ENCODE assay signal across 17 cellular contexts in genomic region chr20:18254615-18255014, GRCh38. TPM values are rescaled to one million over a fixed set of nuclear protein-coding genes. Genes with fewer than 3 reads are reported as not detected.
DNase-seq lines count a peak whose midpoint lies in the region; ATAC-seq, FAIRE-seq and TF ChIP-seq lines count a peak whose summit lies in the region.
"Had no signal": no experiment of that assay in that cellular context is flagged by ENCODE, and none has a peak within 500 bp of the region (broad histone marks: within the 10 kb centered on the region; RNA-seq: fewer than 3 reads in every experiment).

No MANE protein-coding gene starts in this region.

- H3K36me3 ChIP-seq in PC-3 (ENCODE audit: low read depth, low read length): no peaks in the 10 kb centered on the region
- no peaks in the 10 kb centered on the region for H3K36me3 ChIP-seq in keratinocyte (ENCODE audit: control insufficient read depth in 2 of 2, extremely low read depth in 1 of 2, insufficient read depth in 2 of 2, low read length in 2 of 2)
- H3K36me3 ChIP-seq in thyroid gland: no peaks in the 10 kb centered on the region
- H3K36me3 ChIP-seq in endodermal cell (ENCODE audit: control insufficient read depth, insufficient read depth, low read length): no peaks in the 10 kb centered on the region
- H3K36me3 ChIP-seq in heart left ventricle: no peaks in the 10 kb centered on the region

- 12 to 20% methylated on average over 3 of the region's 3 CpGs for WGBS in thyroid gland, 2 donors
- 88 to 91% methylated on average over 2 to 3 of the region's 3 CpGs for WGBS in endodermal cell (ENCODE audit: insufficient coverage in 1 of 2, insufficient read length in 1 of 2), 2 experiments
- 35 to 50% (median 45%) methylated on average over 3 of the region's 3 CpGs for WGBS in heart left ventricle, 4 donors

- H3K27me3 ChIP-seq in PC-3 (ENCODE audit: low read length): no peaks in the 10 kb centered on the region
- H3K27me3 ChIP-seq in keratinocyte (ENCODE audit: control insufficient read depth, extremely low read depth, insufficient read depth, low read length): no peaks in the 10 kb centered on the region
- H3K27me3 ChIP-seq in thyroid gland: no peaks in the 10 kb centered on the region
- peaks cover 6% of the 10 kb centered on the region for H3K27me3 ChIP-seq in endodermal cell (ENCODE audit: control insufficient read depth, insufficient read depth, low read length, poor library complexity, severe bottlenecking)
- peaks cover 0 to 16% (median 0%) of the 10 kb centered on the region in 9 donors for H3K27me3 ChIP-seq in heart left ventricle

- ATAC-seq in PC-3 (no peak), heart left ventricle (no peak)
- ATAC-seq: CD8-positive, alpha-beta T cell; HepG2 had no signal

- CTCF ChIA-PET in PC-3 (lab: Charles Lee): no interaction called here

- H3K4me1 ChIP-seq in PC-3 (ENCODE audit: insufficient read depth, low read length) (peaks cover 35% of the 10 kb centered on the region), keratinocyte (ENCODE audit: control insufficient read depth, extremely low read depth, insufficient read depth, low read length) (peaks cover 28% of the 10 kb centered on the region), thyroid gland (peaks cover 21 to 35% of the 10 kb centered on the region in 2 donors), endodermal cell (ENCODE audit: control insufficient read depth, insufficient read depth, low read length) (peaks cover 5% of the 10 kb centered on the region), heart left ventricle (no peaks in the 10 kb centered on the region)

- H3K27ac Mint-ChIP-seq in endodermal cell: no peak overlapping the region
- H3K27ac Mint-ChIP-seq: CD8-positive, alpha-beta T cell; HFFc6 had no signal

- H3K4me3 ChIP-seq in PC-3 (ENCODE audit: low read length): no peak overlapping the region
- no peak overlapping the region for H3K4me3 ChIP-seq in keratinocyte (ENCODE audit: control insufficient read depth in 2 of 3, extremely low read depth in 1 of 3, insufficient read depth in 2 of 3, low read depth in 1 of 3, low read length in 3 of 3)
- H3K4me3 ChIP-seq in thyroid gland (replicated peaks in 1 of 3): no peak overlapping the region
- no peak overlapping the region for H3K4me3 ChIP-seq in endodermal cell (ENCODE audit: low read length)
- no peak overlapping the region for H3K4me3 ChIP-seq in heart left ventricle

- peaks cover 13% of the 10 kb centered on the region for H3K4me1 Mint-ChIP-seq in endodermal cell
- H3K4me1 Mint-ChIP-seq: CD14-positive monocyte had no signal

- no peaks in the 10 kb centered on the region for H3K9me3 Mint-ChIP-seq in endodermal cell
- H3K9me3 Mint-ChIP-seq: CD8-positive, alpha-beta T cell; HFFc6 had no signal

- H3F3A ChIP-seq in PC-3 (ENCODE audit: low read length, unreplicated experiment): peaks cover 11% of the 10 kb centered on the region

- H3K9ac ChIP-seq in PC-3 (ENCODE audit: low read length) (no peak overlapping the region), keratinocyte (ENCODE audit: control insufficient read depth, extremely low read depth, insufficient read depth, low read length) (no peak overlapping the region), endodermal cell (ENCODE audit: extremely low read depth, low read length, poor library complexity, severe bottlenecking) (no peak overlapping the region)

- H3K4me3 Mint-ChIP-seq in endodermal cell: no peak overlapping the region
- H3K4me3 Mint-ChIP-seq: CD14-positive monocyte; CD8-positive, alpha-beta T cell; HFFc6 had no signal

- peaks cover 15% of the 10 kb centered on the region for H3K27me3 Mint-ChIP-seq in endodermal cell (ENCODE audit: insufficient read depth)

- H2AFZ ChIP-seq in PC-3 (ENCODE audit: low read length) (no peak overlapping the region), keratinocyte (ENCODE audit: control insufficient read depth, low read length) (no peak overlapping the region)

- no peaks in the 10 kb centered on the region for H3K9me2 ChIP-seq in PC-3 (replicated peaks; ENCODE audit: low read length)

- peak; percentile 56 for FAIRE-seq in keratinocyte (lab: Jason Lieb, UNC)
- FAIRE-seq: D721Med, H1, HepG2 had no signal

- no peaks in the 10 kb centered on the region for H4K20me1 ChIP-seq in PC-3 (ENCODE audit: low read length)
- no peaks in the 10 kb centered on the region for H4K20me1 ChIP-seq in keratinocyte (ENCODE audit: control insufficient read depth, extremely low read depth, insufficient read depth, low read length)

- H3K79me2 ChIP-seq in PC-3 (ENCODE audit: low read length) (no peaks in the 10 kb centered on the region), keratinocyte (ENCODE audit: control insufficient read depth, insufficient read depth, low read length) (no peaks in the 10 kb centered on the region)

- H3K27ac ChIP-seq in PC-3 (ENCODE audit: low read length) (peak overlapping the region; percentile 96), keratinocyte (ENCODE audit: control insufficient read depth, insufficient read depth, low read length) (no peak overlapping the region), thyroid gland (peak overlapping the region; percentile 8 to 84 (median 52)), endodermal cell (ENCODE audit: low read depth, low read length) (no peak overlapping the region), heart left ventricle (no peak overlapping the region)

- DNase-seq in DMS79 (lab: John Stamatoyannopoulos, UW) (peak; percentile 16), PC-3 (no peak), keratinocyte (ENCODE audit: low read depth, low spot score) (no peak), thyroid gland (peak; percentile 77 to 78), endodermal cell (no peak), heart left ventricle (no peak), mesenteric fat pad (ENCODE audit: low spot score) (no peak)
- DNase-seq: CD8-positive, alpha-beta T cell; COR-L47; DMS153; GF-D8; HCEC 1CT; HFFc6 had no signal

- dilution Hi-C loops in keratinocyte (cut with MboI; ENCODE audit: extremely low pct_ligation_motif_present, low sequenced_read_pairs): no loop called here

- TF ChIP-seq CTCF in PC-3 (conservative IDR thresholded peaks at IDR 0.05; ENCODE audit: low read depth, low read length) (no peak), keratinocyte (optimal IDR thresholded peaks at IDR 0.05 in 1 of 3, IDR thresholded peaks at IDR 0.05 in 1 of 3, conservative IDR thresholded peaks at IDR 0.05 in 1 of 3; ENCODE audit: extremely low read depth in 1 of 3, insufficient read depth in 2 of 3, low read length in 3 of 3) (no peak), thyroid gland (IDR thresholded peaks at IDR 0.05) (no peak), endodermal cell (conservative IDR thresholded peaks at IDR 0.05) (no peak), heart left ventricle (IDR thresholded peaks at IDR 0.05) (no peak)

- no peaks in the 10 kb centered on the region for H3K9me1 ChIP-seq in keratinocyte (ENCODE audit: control insufficient read depth, extremely low read depth, insufficient read depth, low read length)

- H3K4me2 ChIP-seq in PC-3 (ENCODE audit: low read length): no peak overlapping the region
- H3K4me2 ChIP-seq in keratinocyte (ENCODE audit: control insufficient read depth, extremely low read depth, insufficient read depth, low read depth, low read length): no peak overlapping the region

- H3K9me3 ChIP-seq in PC-3 (ENCODE audit: low read length) (no peaks in the 10 kb centered on the region), keratinocyte (ENCODE audit: control insufficient read depth, low read depth, low read length) (no peaks in the 10 kb centered on the region), thyroid gland (no peaks in the 10 kb centered on the region), endodermal cell (ENCODE audit: control insufficient read depth, low read length) (no peaks in the 10 kb centered on the region), heart left ventricle (no peaks in the 10 kb centered on the region)

- no peaks in the 10 kb centered on the region for H3K36me3 Mint-ChIP-seq in endodermal cell (ENCODE audit: low read depth)
- H3K36me3 Mint-ChIP-seq: CD14-positive monocyte; CD8-positive, alpha-beta T cell had no signal

- no TSS peak for BruUV-seq in PC-3 (replicated peaks; lab: Mats Ljungman, UMichigan)

- intact Hi-C loops in PC-3 (cut with micrococcal nuclease): loop anchor here (5.0 kb wide), 2 partner anchors 197 to 697 kb away; partner anchors contain the start of gene OVOL2
- intact Hi-C loops in thyroid gland (cut with DNase I): no loop called here
- intact Hi-C loops in heart left ventricle (cut with DNase I): no loop called here

- POLR2A ChIA-PET in PC-3 (lab: Charles Lee; ENCODE audit: unreplicated experiment): interaction anchor here (0.6 kb wide), 1 partner anchor 286 kb away, joined by 3 read pairs; the partner anchor contains the start of genes MGME1 and SNX5

- TF ChIP-seq POLR2A in thyroid gland (IDR thresholded peaks at IDR 0.05) (no peak), heart left ventricle (IDR thresholded peaks at IDR 0.05) (no peak)

RNA-seq across cellular contexts. Expression of gene ZNF133, which starts 33.7 kb away (rescaled TPM):
- total RNA-seq in PC-3 (2014; rRNA removed) (16.3 and 17.1 TPM in 2 replicates), thyroid gland (10 to 100 TPM; 14.8 to 17.3 (median 15.9) TPM), endodermal cell (10 to 100 TPM; 16.7 to 22.9 TPM), heart left ventricle (1 to 10 TPM; 4.0 to 9.8 (median 6.3) TPM), mesenteric fat pad (12.4 TPM)
- polyA plus RNA-seq in keratinocyte (10.9 to 25.0 TPM (median 15.8 TPM) in 3 replicates), heart left ventricle (1 to 10 TPM; 5.9 to 6.7 TPM)
- 7.8 TPM for polyA plus RNA-seq in keratinocyte (2011; ENCODE audit: low read depth)
- polyA plus RNA-seq in keratinocyte (2011; cell fraction: cytosol; rRNA removed): 10.5 and 11.4 TPM in 2 replicates
- polyA plus RNA-seq in keratinocyte (2011; cell fraction: nucleus; rRNA removed): 50.5 and 57.1 TPM in 2 replicates
- polyA plus RNA-seq in keratinocyte (2012; ENCODE audit: low replicate concordance): 10.9 and 19.2 TPM in 2 replicates
- polyA minus RNA-seq in keratinocyte: 14.2 to 33.4 TPM (median 30.8 TPM) in 3 replicates
- polyA minus RNA-seq in keratinocyte (2011; cell fraction: cytosol; rRNA and poly(A)+ RNA removed): 13.0 TPM
- 18.5 and 22.6 TPM in 2 replicates for polyA minus RNA-seq in keratinocyte (2011; cell fraction: nucleus; rRNA and poly(A)+ RNA removed)
- polyA plus RNA-seq in endodermal cell (2013, experiment 1 of 2): 13.5 TPM
- polyA plus RNA-seq in endodermal cell (2013, experiment 2 of 2): 14.1 TPM

Comparison
In these comparisons a context has a peak if more than half of its experiments do, and no peak if none do; other contexts are left out.
1. DNase-seq: peak in DMS79 (single experiment) and thyroid gland (2 of 2); none in PC-3 (single experiment), keratinocyte (single experiment), endodermal cell (single experiment), heart left ventricle (0 of 5) and mesenteric fat pad (single experiment).
2. H3K27ac ChIP-seq: peak in PC-3 (single experiment) and thyroid gland (3 of 3); none in keratinocyte (single experiment), endodermal cell (single experiment) and heart left ventricle (0 of 12).